Comparison of ENCODE assay signal across 27 cellular contexts in genomic region chr6:4615231-4615630, GRCh38.
"Had no signal": no experiment of that assay in that cellular context is flagged by ENCODE, and none has a peak within 500 bp of the region (broad histone marks: within the 10 kb centered on the region; RNA-seq: fewer than 3 reads in every experiment).

No MANE protein-coding gene starts in this region.

- H3K4me3 ChIP-seq: stomach, suprapubic skin, testis, thoracic aorta, thyroid gland, tibial artery, tibial nerve, transverse colon, upper lobe of left lung, upper lobe of right lung, uterus, vagina had no signal

- H3K4me3 Mint-ChIP-seq: stimulated activated effector memory CD8-positive, alpha-beta T cell treated with anti-CD3 and anti-CD28 coated beads, Interleukin-12 subunit alpha, Interleukin-12 subunit beta, amount 100 ng/mL, for 72 hours; stimulated activated memory B cell treated with anti-CD40 and anti-IgM and Interleukin-4, amounts not matched to agents 10 μg/mL and 1 μg/mL and 100 μg/mL, for 72 hours; stimulated activated naive B cell treated with anti-CD40 and anti-IgM and Interleukin-4, amounts not matched to agents 10 μg/mL and 1 μg/mL and 100 μg/mL, for 72 hours; stimulated activated naive CD8-positive, alpha-beta T cell treated with anti-CD3 and anti-CD28 coated beads, Interleukin-15, amount 100 ng/mL, for 72 hours; stimulated activated naive CD8-positive, alpha-beta T cell treated with anti-CD3 and anti-CD28 coated beads, Interleukin-15, Interleukin-2, amounts not matched to agents 100 ng/mL and 50 ng/mL, for 24 hours; type B pancreatic cell had no signal

- H3K36me3 ChIP-seq: stomach, suprapubic skin, thoracic aorta, thyroid gland, tibial artery, tibial nerve, transverse colon, upper lobe of left lung, upper lobe of right lung, uterus, vagina had no signal

- ATAC-seq: stimulated activated effector memory CD8-positive, alpha-beta T cell treated with anti-CD3 and anti-CD28 coated beads, Interleukin-12 subunit alpha, Interleukin-12 subunit beta, amount 100 ng/mL, for 72 hours; stimulated activated memory B cell treated with anti-CD40 and anti-IgM and Interleukin-4, amounts not matched to agents 10 μg/mL and 1 μg/mL and 100 μg/mL, for 72 hours; stimulated activated naive B cell treated with anti-CD40 and anti-IgM and Interleukin-4, amounts not matched to agents 10 μg/mL and 1 μg/mL and 100 μg/mL, for 72 hours; stimulated activated naive CD8-positive, alpha-beta T cell treated with anti-CD3 and anti-CD28 coated beads, Interleukin-15, amount 100 ng/mL, for 72 hours; stimulated activated naive CD8-positive, alpha-beta T cell treated with anti-CD3 and anti-CD28 coated beads, Interleukin-15, Interleukin-2, amounts not matched to agents 100 U/mL and 50 U/mL, for 24 hours had no signal

- H3K9me3 ChIP-seq: stomach, suprapubic skin, testis, thoracic aorta, thyroid gland, tibial artery, tibial nerve, transverse colon, upper lobe of left lung, upper lobe of right lung, uterus, vagina had no signal

- H3K27me3 ChIP-seq: stomach, suprapubic skin, testis, thyroid gland, tibial artery, tibial nerve, transverse colon, upper lobe of left lung, upper lobe of right lung, uterus, vagina had no signal

- H3K36me3 Mint-ChIP-seq: stimulated activated effector memory CD8-positive, alpha-beta T cell treated with anti-CD3 and anti-CD28 coated beads, Interleukin-12 subunit alpha, Interleukin-12 subunit beta, amount 100 ng/mL, for 72 hours; stimulated activated memory B cell treated with anti-CD40 and anti-IgM and Interleukin-4, amounts not matched to agents 10 μg/mL and 1 μg/mL and 100 μg/mL, for 72 hours; type B pancreatic cell had no signal

- DNase-seq: stimulated activated CD4-positive, alpha-beta T cell treated with anti-CD3 and anti-CD28 coated beads, Interleukin-2, amount 100 ng/mL, for 48 hours; stimulated activated CD4-positive, alpha-beta T cell treated with anti-CD3 and anti-CD28 coated beads, Interleukin-4, amount 100 ng/mL, for 1 hour; stimulated activated CD4-positive, alpha-beta T cell treated with anti-CD3 and anti-CD28 coated beads, Interleukin-4, amount 100 ng/mL, for 24 hours; stimulated activated CD4-positive, alpha-beta T cell treated with anti-CD3 and anti-CD28 coated beads, Interleukin-4, amount 100 ng/mL, for 4 hours; stimulated activated CD8-positive, alpha-beta memory T cell treated with anti-CD3 and anti-CD28 coated beads, Interleukin-4, amount 100 ng/mL, for 48 hours; stimulated activated naive B cell treated with anti-CD40 and anti-IgM and Interleukin-4, amounts not matched to agents 10 μg/mL and 1 μg/mL and 100 μg/mL, for 72 hours; stimulated activated naive CD4-positive, alpha-beta T cell; stimulated activated naive CD4-positive, alpha-beta T cell treated with Interleukin-2 at 50 U/mL for 16 hours; stimulated activated naive CD8-positive, alpha-beta T cell treated with anti-CD3 and anti-CD28 coated beads, Interleukin-15, amount 100 ng/mL, for 72 hours; stimulated activated naive CD8-positive, alpha-beta T cell treated with anti-CD3 and anti-CD28 coated beads, Interleukin-15, Interleukin-2, amounts not matched to agents 100 U/mL and 50 U/mL, for 24 hours; stomach; substantia nigra; testis; transverse colon; upper lobe of right lung had no signal

- H3K27ac ChIP-seq: suprapubic skin, testis, thoracic aorta, tibial nerve, transverse colon, upper lobe of right lung, vagina had no signal

- H3K9me3 Mint-ChIP-seq: stimulated activated effector memory CD8-positive, alpha-beta T cell treated with anti-CD3 and anti-CD28 coated beads, Interleukin-12 subunit alpha, Interleukin-12 subunit beta, amount 100 ng/mL, for 72 hours; stimulated activated naive CD8-positive, alpha-beta T cell treated with anti-CD3 and anti-CD28 coated beads, Interleukin-15, amount 100 ng/mL, for 72 hours; stimulated activated naive CD8-positive, alpha-beta T cell treated with anti-CD3 and anti-CD28 coated beads, Interleukin-15, Interleukin-2, amounts not matched to agents 100 ng/mL and 50 ng/mL, for 24 hours; type B pancreatic cell had no signal

- H3K4me1 ChIP-seq: upper lobe of right lung had no signal

- H3K27ac Mint-ChIP-seq: stimulated activated effector memory CD8-positive, alpha-beta T cell treated with anti-CD3 and anti-CD28 coated beads, Interleukin-12 subunit alpha, Interleukin-12 subunit beta, amount 100 ng/mL, for 72 hours; stimulated activated memory B cell treated with anti-CD40 and anti-IgM and Interleukin-4, amounts not matched to agents 10 μg/mL and 1 μg/mL and 100 μg/mL, for 72 hours; stimulated activated naive B cell treated with anti-CD40 and anti-IgM and Interleukin-4, amounts not matched to agents 10 μg/mL and 1 μg/mL and 100 μg/mL, for 72 hours; stimulated activated naive CD8-positive, alpha-beta T cell treated with anti-CD3 and anti-CD28 coated beads, Interleukin-15, amount 100 ng/mL, for 72 hours; stimulated activated naive CD8-positive, alpha-beta T cell treated with anti-CD3 and anti-CD28 coated beads, Interleukin-15, Interleukin-2, amounts not matched to agents 100 ng/mL and 50 ng/mL, for 24 hours; type B pancreatic cell had no signal
